In genomic region chr9:89743576-89744254, GRCh38 we compare ENCODE assay signal across 8 cellular contexts.
DNase-seq lines count a peak whose midpoint lies in the region; ATAC-seq lines count a peak whose summit lies in the region.

No MANE protein-coding gene starts in this region.

- DNase-seq in COR-L47 (lab: John Stamatoyannopoulos, UW) (peak; percentile 10), NCI-H2107 (lab: John Stamatoyannopoulos, UW) (peak; percentile 39), DMS153 (lab: John Stamatoyannopoulos, UW) (no peak), hypothalamus (lab: John Stamatoyannopoulos, UW) (no peak), NCI-H748 treated with DMSO at 0.1 percent for 48 hours (lab: John Stamatoyannopoulos, UW) (no peak)
- peak; percentile 26 to 80 (median 53) for DNase-seq in stimulated activated naive CD4-positive, alpha-beta T cell (lab: John Stamatoyannopoulos, UW)

- H3K4me3 Mint-ChIP-seq in activated naive CD8-positive, alpha-beta T cell: peak overlapping the region; percentile 75

- no peaks in the 10 kb centered on the region for H3K9me3 Mint-ChIP-seq in activated naive CD8-positive, alpha-beta T cell (ENCODE audit: low read depth)

- H3K4me1 Mint-ChIP-seq in activated naive CD8-positive, alpha-beta T cell (ENCODE audit: low read depth): peaks cover 75% of the 10 kb centered on the region

- H3K27me3 Mint-ChIP-seq in activated naive CD8-positive, alpha-beta T cell: no peaks in the 10 kb centered on the region

- peak overlapping the region; percentile 64 for H3K27ac Mint-ChIP-seq in activated naive CD8-positive, alpha-beta T cell

- H3K36me3 Mint-ChIP-seq in activated naive CD8-positive, alpha-beta T cell: no peaks in the 10 kb centered on the region

- peak; percentile 48 for ATAC-seq in GM21447 (IDR thresholded peaks at IDR 0.05; ENCODE audit: unreplicated experiment)

Comparison
In these comparisons a context has a peak if more than half of its experiments do, and no peak if none do; other contexts are left out.
1. DNase-seq: peak in COR-L47 (single experiment), NCI-H2107 (single experiment) and stimulated activated naive CD4-positive, alpha-beta T cell (6 of 6); none in DMS153 (single experiment), hypothalamus (0 of 51) and NCI-H748 treated with DMSO at 0.1 percent for 48 hours (single experiment).